8 cellular contexts compared by ENCODE assay signal in genomic region chr1:120388597-120389126, GRCh38. TPM values are rescaled to one million over a fixed set of nuclear protein-coding genes. Genes with fewer than 3 reads are reported as not detected.
A peak's percentile ranks its signal among the peaks of the same experiment; 100 is the strongest.
DNase-seq lines count a peak whose midpoint lies in the region; ATAC-seq and TF ChIP-seq lines count a peak whose summit lies in the region.
"Not testable (repeated sequence)": the region's sequence is repeated elsewhere in the genome, so short reads cannot be mapped to it uniquely, and the experiment has no call there.

No MANE protein-coding gene starts in this region.

- not testable (repeated sequence) for H3K4me1 ChIP-seq in body of pancreas; mucosa of descending colon (ENCODE audit: low read depth)

- not testable (repeated sequence) for H3K36me3 Mint-ChIP-seq in activated CD4-positive, alpha-beta T cell treated with anti-CD3 and anti-CD28 coated beads, Interleukin-2, amount 10 ng/mL, durations not matched to agents 24 days and 14 days (ENCODE audit: low read depth)

- DNase-seq in DMS 273 (lab: John Stamatoyannopoulos, UW; ENCODE audit: unreplicated experiment) (peak; percentile 32), MG63 (peak; percentile 2), NCI-H748 treated with DMSO at 0.1 percent for 48 hours (lab: John Stamatoyannopoulos, UW) (peak; percentile 36), body of pancreas (peak; percentile 14 to 60 (median 30)), fibroblast of the conjunctiva (ENCODE audit: low read depth) (peak; percentile 17), mucosa of descending colon (peak; percentile 10 to 50 (median 21))
- DNase-seq in activated CD4-positive, alpha-beta T cell treated with anti-CD3 and anti-CD28 coated beads, Interleukin-2, amount 10 ng/mL, durations not matched to agents 24 days and 14 days, result peak; percentile 80
- DNase-seq in stimulated activated CD4-positive, alpha-beta T cell treated with anti-CD3 and anti-CD28 coated beads, Interleukin-4, amount 100 ng/mL, for 48 hours (ENCODE audit: low read depth in 2 of 2), result peak; percentile 0 to 2

- H3K27me3 ChIP-seq in MG63, body of pancreas: not testable (repeated sequence)

- not testable (repeated sequence) for H3K4me3 ChIP-seq in MG63, body of pancreas, mucosa of descending colon

- H3K27ac ChIP-seq in body of pancreas, result not testable (repeated sequence)

- ATAC-seq in body of pancreas, mucosa of descending colon: not testable (repeated sequence)

- H3K4me1 Mint-ChIP-seq in activated CD4-positive, alpha-beta T cell treated with anti-CD3 and anti-CD28 coated beads, Interleukin-2, amount 10 ng/mL, durations not matched to agents 24 days and 14 days, result not testable (repeated sequence)

- H3K36me3 ChIP-seq in MG63; body of pancreas (replicated peaks in 1 of 2; ENCODE audit: insufficient read depth in 1 of 2, low read depth in 2 of 2); mucosa of descending colon (ENCODE audit: low read depth): not testable (repeated sequence)

- not testable (repeated sequence) for H3K4me3 Mint-ChIP-seq in activated CD4-positive, alpha-beta T cell treated with anti-CD3 and anti-CD28 coated beads, Interleukin-2, amount 10 ng/mL, durations not matched to agents 24 days and 14 days

- H3K27me3 Mint-ChIP-seq in activated CD4-positive, alpha-beta T cell treated with anti-CD3 and anti-CD28 coated beads, Interleukin-2, amount 10 ng/mL, durations not matched to agents 24 days and 14 days, result not testable (repeated sequence)

- TF ChIP-seq POLR2A in body of pancreas (IDR thresholded peaks at IDR 0.05), result not testable (repeated sequence)

- H3K27ac Mint-ChIP-seq in activated CD4-positive, alpha-beta T cell treated with anti-CD3 and anti-CD28 coated beads, Interleukin-2, amount 10 ng/mL, durations not matched to agents 24 days and 14 days, result not testable (repeated sequence)

- not testable (repeated sequence) for H3K9me3 ChIP-seq in MG63, body of pancreas, mucosa of descending colon

- intact Hi-C loops in activated CD4-positive, alpha-beta T cell treated with anti-CD3 and anti-CD28 coated beads, Interleukin-2, amount 10 ng/mL, durations not matched to agents 24 days and 14 days (cut with micrococcal nuclease); body of pancreas (cut with DNase I); mucosa of descending colon (cut with DNase I, micrococcal nuclease): not testable (repeated sequence)

- WGBS in body of pancreas, 2 donors, result 27% methylated on average over 12 of the region's 29 CpGs; no CpG with 5 or more reads in 1 of the 2 donors

- TF ChIP-seq CTCF in body of pancreas (IDR thresholded peaks at IDR 0.05), result peak in 1 of 7 experiments; percentile 10
- TF ChIP-seq CTCF in mucosa of descending colon (IDR thresholded peaks at IDR 0.05), result not testable (repeated sequence)

- not testable (repeated sequence) for H3K9me3 Mint-ChIP-seq in activated CD4-positive, alpha-beta T cell treated with anti-CD3 and anti-CD28 coated beads, Interleukin-2, amount 10 ng/mL, durations not matched to agents 24 days and 14 days

RNA-seq across cellular contexts. Expression of gene NBPF8, which starts 26.2 kb away (rescaled TPM):
- 1.7 and 3.4 TPM in 2 replicates for total RNA-seq in MG63 (2014; rRNA removed; shearing (Covaris generic); ENCODE audit: low replicate concordance)
- total RNA-seq in activated CD4-positive, alpha-beta T cell treated with anti-CD3 and anti-CD28 coated beads, Interleukin-2, amount 10 ng/mL, durations not matched to agents 24 days and 14 days, result 17.6 and 18.3 TPM in 2 replicates
- total RNA-seq in body of pancreas, result 10 to 100 TPM; 16.6 to 23.1 TPM
- 10 to 100 TPM in 1 of 3 donors, 1 to 10 TPM in 2; 3.1 to 11.6 (median 3.8) TPM for total RNA-seq in mucosa of descending colon

Comparison
In these comparisons a context has a peak if more than half of its experiments do, and no peak if none do; other contexts are left out.
1. DNase-seq: peak in every context shown above with its lines; median percentile 80 in activated CD4-positive, alpha-beta T cell treated with anti-CD3 and anti-CD28 coated beads, Interleukin-2, amount 10 ng/mL, durations not matched to agents 24 days and 14 days; 36 in NCI-H748 treated with DMSO at 0.1 percent for 48 hours; 32 in DMS 273; 30 in body of pancreas; 21 in mucosa of descending colon; 17 in fibroblast of the conjunctiva; 2 in MG63; 1 in stimulated activated CD4-positive, alpha-beta T cell treated with anti-CD3 and anti-CD28 coated beads, Interleukin-4, amount 100 ng/mL, for 48 hours.